In genomic region chr12:56565510-56566101, GRCh38 we compare ENCODE assay signal across 8 cellular contexts. TPM values are rescaled to one million over a fixed set of nuclear protein-coding genes. Genes with fewer than 3 reads are reported as not detected.
A peak's percentile ranks its signal among the peaks of the same experiment; 100 is the strongest.
DNase-seq lines count a peak whose midpoint lies in the region; ATAC-seq and TF ChIP-seq lines count a peak whose summit lies in the region.

No MANE protein-coding gene starts in this region.

- H3K4me2 ChIP-seq in parathyroid adenoma (ENCODE audit: low read length) = no peak overlapping the region

- H3K4me3 ChIP-seq in parathyroid adenoma (ENCODE audit: low read depth, low read length) = no peak overlapping the region

- H3K4me1 Mint-ChIP-seq in activated T-cell treated with anti-CD3 and anti-CD28 coated beads, Interleukin-2, amount 50 U/mL, for 4 hours (ENCODE audit: low read depth) = peaks cover 23% of the 10 kb centered on the region

- H3K79me2 ChIP-seq in parathyroid adenoma = no peaks in the 10 kb centered on the region

- peaks cover 2% of the 10 kb centered on the region for H3K36me3 Mint-ChIP-seq in activated T-cell treated with anti-CD3 and anti-CD28 coated beads, Interleukin-2, amount 50 U/mL, for 4 hours (ENCODE audit: insufficient read depth)

- H3K9me3 Mint-ChIP-seq in activated T-cell treated with anti-CD3 and anti-CD28 coated beads, Interleukin-2, amount 50 U/mL, for 4 hours = no peaks in the 10 kb centered on the region

- no peak for TF ChIP-seq CTCF in parathyroid adenoma (IDR thresholded peaks at IDR 0.05)

- H3K4me1 ChIP-seq in parathyroid adenoma = peaks cover 2% of the 10 kb centered on the region

- peak; percentile 40 for DNase-seq in SIG-M5 treated with dmso at 0.1 percent for 504 hours (lab: John Stamatoyannopoulos, UW; ENCODE audit: unreplicated experiment)
- DNase-seq in SIG-M5 (lab: John Stamatoyannopoulos, UW) = no peak
- peak; percentile 10 for DNase-seq in activated T-cell treated with anti-CD3 and anti-CD28 coated beads, Interleukin-2, amount 50 U/mL, for 4 hours
- DNase-seq in glomerular endothelial cell (ENCODE audit: extremely low read depth, low read depth, low spot score) = peak; percentile 94
- DNase-seq in NCI-H345 (lab: John Stamatoyannopoulos, UW) = no peak
- no peak for DNase-seq in NCI-H526 treated with DMSO at 0.1 percent for 48 hours (lab: John Stamatoyannopoulos, UW)

- H2AFZ ChIP-seq in parathyroid adenoma = no peak overlapping the region

- peak overlapping the region; percentile 14 for H3K4me3 Mint-ChIP-seq in activated T-cell treated with anti-CD3 and anti-CD28 coated beads, Interleukin-2, amount 50 U/mL, for 4 hours

- H3K27me3 Mint-ChIP-seq in activated T-cell treated with anti-CD3 and anti-CD28 coated beads, Interleukin-2, amount 50 U/mL, for 4 hours (ENCODE audit: low read depth) = no peaks in the 10 kb centered on the region

- no peaks in the 10 kb centered on the region for H3K36me3 ChIP-seq in KOPT-K1 (ENCODE audit: insufficient read depth, low read length)
- no peaks in the 10 kb centered on the region for H3K36me3 ChIP-seq in parathyroid adenoma (ENCODE audit: control insufficient read depth, insufficient read depth, low read length)

- H3K27ac ChIP-seq in KOPT-K1 (ENCODE audit: low read depth, low read length, poor library complexity, severe bottlenecking) (peak overlapping the region; percentile 70), parathyroid adenoma (peak overlapping the region; percentile 66)

- peak; percentile 58 to 64 for ATAC-seq in activated T-cell treated with anti-CD3 and anti-CD28 coated beads, Interleukin-2, amount 50 U/mL, for 4 hours

- no peak overlapping the region for H3K9ac ChIP-seq in parathyroid adenoma

- no peaks in the 10 kb centered on the region for H3K27me3 ChIP-seq in parathyroid adenoma (ENCODE audit: control insufficient read depth, insufficient read depth, low read length)

- no peaks in the 10 kb centered on the region for H3K9me3 ChIP-seq in KOPT-K1 (ENCODE audit: insufficient read depth, low read length, poor library complexity, severe bottlenecking)
- no peaks in the 10 kb centered on the region for H3K9me3 ChIP-seq in parathyroid adenoma (ENCODE audit: control insufficient read depth, low read length)

RNA-seq across cellular contexts. Expression of gene RBMS2, which starts 44.0 kb away (rescaled TPM):
- 1 to 10 TPM in 2 of 3 donors, under 1 TPM in 1; 0.66 to 4.0 (median 1.4) TPM for total RNA-seq in activated T-cell treated with anti-CD3 and anti-CD28 coated beads, Interleukin-2, amount 50 U/mL, for 4 hours
- total RNA-seq in glomerular endothelial cell = 56.5 and 75.8 TPM in 2 replicates

Comparison
In these comparisons a context has a peak if more than half of its experiments do, and no peak if none do; other contexts are left out.
1. DNase-seq: peak in SIG-M5 treated with dmso at 0.1 percent for 504 hours (single experiment), activated T-cell treated with anti-CD3 and anti-CD28 coated beads, Interleukin-2, amount 50 U/mL, for 4 hours (single experiment) and glomerular endothelial cell (single experiment); none in SIG-M5 (single experiment), NCI-H345 (single experiment) and NCI-H526 treated with DMSO at 0.1 percent for 48 hours (single experiment).
2. RNA of gene RBMS2, which starts 44.0 kb away (total RNA-seq): 56.5 to 75.8 TPM in glomerular endothelial cell; 0.66 to 4.0 TPM in activated T-cell treated with anti-CD3 and anti-CD28 coated beads, Interleukin-2, amount 50 U/mL, for 4 hours; every median in the first group is over 10 times any median in the second.